Comparison of ENCODE assay signal across 22 cellular contexts in genomic region chr1:33070628-33071027, GRCh38.
"Had no signal": no experiment of that assay in that cellular context is flagged by ENCODE, and none has a peak within 500 bp of the region (broad histone marks: within the 10 kb centered on the region; RNA-seq: fewer than 3 reads in every experiment).

No MANE protein-coding gene starts in this region.

- H3K9me3 ChIP-seq: adrenal gland had no signal

- H3K4me3 Mint-ChIP-seq: activated naive CD8-positive, alpha-beta T cell treated with anti-CD3 and anti-CD28 coated beads, Interleukin-2, amount 10 ng/mL, durations not matched to agents 7 days and 5 days; activated T-cell treated with anti-CD3 and anti-CD28 coated beads, Interleukin-2, amount 50 U/mL, for 72 hours; central memory CD8-positive, alpha-beta T cell had no signal

- ATAC-seq: activated CD4-positive, CD25-positive, alpha-beta regulatory T cell treated with anti-CD3 and anti-CD28 coated beads, Interleukin-2, amount 50 U/mL, for 24 hours; activated T-cell treated with anti-CD3 and anti-CD28 coated beads, Interleukin-2, amount 50 U/mL, for 72 hours; Panc1; Right ventricle myocardium inferior had no signal

- H3K27ac Mint-ChIP-seq: activated naive CD8-positive, alpha-beta T cell treated with anti-CD3 and anti-CD28 coated beads, Interleukin-2, amount 10 ng/mL, durations not matched to agents 7 days and 5 days; activated T-cell treated with anti-CD3 and anti-CD28 coated beads, Interleukin-2, amount 50 U/mL, for 72 hours had no signal

- H3K4me1 Mint-ChIP-seq: central memory CD8-positive, alpha-beta T cell had no signal

- DNase-seq: activated CD4-positive, alpha-beta T cell treated with anti-CD3 and anti-CD28 coated beads for 48 hours; activated CD4-positive, alpha-beta T cell treated with anti-CD3 and anti-CD28 coated beads, Interleukin-2, amount 50 U/mL, for 48 hours; activated CD8-positive, alpha-beta memory T cell treated with anti-CD3 and anti-CD28 coated beads, Interleukin-2, amount 50 U/mL, for 4 hours; activated naive CD4-positive, alpha-beta T cell treated with anti-CD3 and anti-CD28 coated beads, Interleukin-2, amount 50 U/mL, for 16 hours; activated naive CD8-positive, alpha-beta T cell treated with anti-CD3 and anti-CD28 coated beads, Interleukin-2, amount 10 ng/mL, durations not matched to agents 7 days and 5 days; activated T-cell treated with anti-CD3 and anti-CD28 coated beads, Interleukin-2, amount 50 U/mL, for 72 hours; adrenal gland; aorta; MM.1S; NCI-H1105; NCI-H1436; NCI-H187; NCI-H2081; NCI-H510A treated with DMSO at 0.1 percent for 48 hours; NCI-H69; NK-92 treated with Interleukin-12 subunit alpha and Interleukin-12 subunit beta, amount 100 ng/mL, for 24 hours; OCI-M1; RPMI8226 had no signal
